In genomic region chr10:99560277-99561126, GRCh38 we compare ENCODE assay signal across 9 cellular contexts. TPM values are rescaled to one million over a fixed set of nuclear protein-coding genes. Genes with fewer than 3 reads are reported as not detected.
DNase-seq lines count a peak whose midpoint lies in the region; ATAC-seq and TF ChIP-seq lines count a peak whose summit lies in the region.
"Had no signal": no experiment of that assay in that cellular context is flagged by ENCODE, and none has a peak within 500 bp of the region (broad histone marks: within the 10 kb centered on the region; RNA-seq: fewer than 3 reads in every experiment).

No MANE protein-coding gene starts in this region.

- ATAC-seq in GM19452 (IDR thresholded peaks at IDR 0.05; ENCODE audit: unreplicated experiment) (no peak), GM19035 (IDR thresholded peaks at IDR 0.05; ENCODE audit: unreplicated experiment) (no peak)

- no peak overlapping the region for H3K27ac Mint-ChIP-seq in CD4-positive, alpha-beta memory T cell

- TF ChIP-seq CTCF in OCI-LY7 (conservative IDR thresholded peaks at IDR 0.05; ENCODE audit: low read length) (peak; percentile 96), right atrium auricular region (IDR thresholded peaks at IDR 0.05) (peak; percentile 45 to 77)

- no peak overlapping the region for H3K4me3 ChIP-seq in CD4-positive, alpha-beta memory T cell (ENCODE audit: low read length in 2 of 2)
- H3K4me3 ChIP-seq in OCI-LY7 (ENCODE audit: low read depth, low read length, poor library complexity, severe bottlenecking) (no peak overlapping the region), right atrium auricular region (no peak overlapping the region)

- no TSS peak for BruUV-seq in OCI-LY7 (replicated peaks; lab: Mats Ljungman, UMichigan)

- CTCF ChIA-PET in CD4-positive, alpha-beta memory T cell (lab: Charles Lee; ENCODE audit: partially characterized antibody): interaction anchor here (0.9 to 2.9 kb wide), 8 partner anchors 13 to 151 kb away, joined by 3 to 18 read pairs (median 4); no protein-coding TSS in a partner anchor
- CTCF ChIA-PET in OCI-LY7 (lab: Charles Lee; ENCODE audit: unreplicated experiment): interaction anchor here (1.4 kb wide), 1 partner anchor 52 kb away, joined by 5 read pairs; no protein-coding TSS in a partner anchor

- no peaks in the 10 kb centered on the region for H3K79me2 ChIP-seq in OCI-LY7 (ENCODE audit: insufficient read depth, low read depth, low read length)

- intact Hi-C loops in CD4-positive, alpha-beta memory T cell (cut with micrococcal nuclease): loop anchor here (1.0 kb wide), 1 partner anchor 52 kb away; no protein-coding TSS in a partner anchor
- intact Hi-C loops in OCI-LY7 (cut with micrococcal nuclease; ENCODE audit: unreplicated experiment): loop anchor here (1.0 to 5.0 kb wide), 3 partner anchors 52 to 152 kb away; no protein-coding TSS in a partner anchor

- no peaks in the 10 kb centered on the region for H3K36me3 ChIP-seq in CD4-positive, alpha-beta memory T cell (ENCODE audit: insufficient read depth, low read length)
- no peaks in the 10 kb centered on the region for H3K36me3 ChIP-seq in OCI-LY7 (ENCODE audit: insufficient read depth, low read length)
- H3K36me3 ChIP-seq in right atrium auricular region: no peaks in the 10 kb centered on the region

- no peak overlapping the region for H3K27ac ChIP-seq in CD4-positive, alpha-beta memory T cell (ENCODE audit: low read depth, low read length)
- H3K27ac ChIP-seq in OCI-LY7 (ENCODE audit: low read depth, low read length, poor library complexity, severe bottlenecking): no peak overlapping the region
- no peak overlapping the region for H3K27ac ChIP-seq in right atrium auricular region

- POLR2A ChIA-PET in CD4-positive, alpha-beta memory T cell (lab: Charles Lee; ENCODE audit: partially characterized antibody): interaction anchor here (0.7 kb wide), 1 partner anchor 1238 kb away, joined by 4 read pairs; no protein-coding TSS in a partner anchor
- POLR2A ChIA-PET in OCI-LY7 (lab: Charles Lee): interaction anchor here (0.9 kb wide), 2 partner anchors 17 to 50 kb away, joined by 3 to 4 read pairs; no protein-coding TSS in a partner anchor

- H3K4me1 Mint-ChIP-seq in CD4-positive, alpha-beta memory T cell: peaks cover 6 to 11% (median 9%) of the 10 kb centered on the region in 4 donors

- no peaks in the 10 kb centered on the region for H3K9me2 ChIP-seq in OCI-LY7 (ENCODE audit: insufficient read depth, low read length)

- H3K27me3 Mint-ChIP-seq in CD4-positive, alpha-beta memory T cell: peaks cover 11 to 12% of the 10 kb centered on the region in 2 donors

- H3K27me3 ChIP-seq in CD4-positive, alpha-beta memory T cell (ENCODE audit: insufficient read depth, low read length): no peaks in the 10 kb centered on the region
- no peaks in the 10 kb centered on the region for H3K27me3 ChIP-seq in right atrium auricular region

- H3K9me3 Mint-ChIP-seq in CD4-positive, alpha-beta memory T cell: no peaks in the 10 kb centered on the region

- no peak overlapping the region for H3K4me2 ChIP-seq in OCI-LY7 (ENCODE audit: low read length)

- no peaks in the 10 kb centered on the region for H3K9me3 ChIP-seq in CD4-positive, alpha-beta memory T cell (ENCODE audit: control insufficient read depth in 1 of 2, low read length in 2 of 2)
- H3K9me3 ChIP-seq in OCI-LY7 (ENCODE audit: low read length): no peaks in the 10 kb centered on the region
- no peaks in the 10 kb centered on the region for H3K9me3 ChIP-seq in right atrium auricular region

- peak in 4 of 5 donors; percentile 14 to 32 (median 32) for DNase-seq in CD4-positive, alpha-beta memory T cell
- DNase-seq in H4 (ENCODE audit: low spot score) (peak; percentile 34), OCI-LY7 (ENCODE audit: low spot score) (peak; percentile 58), right atrium auricular region (ENCODE audit: low spot score) (peak; percentile 59)
- peak; percentile 69 for DNase-seq in activated effector memory CD4-positive, alpha-beta T cell treated with anti-CD3 and anti-CD28 coated beads, Interleukin-2, amount 50 U/mL, for 16 hours
- DNase-seq in stimulated activated CD4-positive, alpha-beta T cell treated with anti-CD3 and anti-CD28 coated beads, Interleukin-1b, Interleukin-23, amount 100 ng/mL, for 48 hours: peak; percentile 13

- no peak overlapping the region for H3K4me3 Mint-ChIP-seq in CD4-positive, alpha-beta memory T cell

- H4K20me1 ChIP-seq in OCI-LY7 (ENCODE audit: insufficient read depth, low read length): no peaks in the 10 kb centered on the region

- no peak overlapping the region for H2AFZ ChIP-seq in OCI-LY7 (ENCODE audit: low read length)

- no peaks in the 10 kb centered on the region for H3K36me3 Mint-ChIP-seq in CD4-positive, alpha-beta memory T cell

- H3K4me1 ChIP-seq in CD4-positive, alpha-beta memory T cell (ENCODE audit: insufficient read depth, low read length): peaks cover 9% of the 10 kb centered on the region
- H3K4me1 ChIP-seq in OCI-LY7 (ENCODE audit: insufficient read depth, low read length, poor library complexity, severe bottlenecking) (peaks cover 21% of the 10 kb centered on the region), right atrium auricular region (no peaks in the 10 kb centered on the region)

RNA-seq across cellular contexts. Expression of gene NKX2-3, which starts 27.8 kb away (rescaled TPM):
- not detected for total RNA-seq in CD4-positive, alpha-beta memory T cell
- under 1 TPM in 1 of 2 donors, not detected in 1; 0.09 TPM for polyA plus RNA-seq in CD4-positive, alpha-beta memory T cell
- not detected in 2 replicates for total RNA-seq in H4 (2014; rRNA removed; shearing (Covaris generic))
- total RNA-seq in OCI-LY7 (2014; rRNA removed; shearing (Covaris generic)): not detected in 2 replicates
- not detected in 2 replicates for total RNA-seq in OCI-LY7 (2022)
- total RNA-seq in right atrium auricular region: not detected
- total RNA-seq: T-helper 1 cell treated with Interleukin-12 subunit alpha and Interleukin-12 subunit beta and Interleukin-4 antibody, amounts not matched to agents 30 ng/mL and 1 ng/mL, for 36 hours had no signal

RNA-seq across cellular contexts. Expression of gene SLC25A28, which starts 59.7 kb away (rescaled TPM):
- 10 to 100 TPM; 85.7 to 91.9 TPM for total RNA-seq in CD4-positive, alpha-beta memory T cell
- 10 to 100 TPM; 19.4 to 34.2 TPM for polyA plus RNA-seq in CD4-positive, alpha-beta memory T cell
- total RNA-seq in H4 (2014; rRNA removed; shearing (Covaris generic)): 7.1 and 19.8 TPM in 2 replicates
- 31.6 and 35.6 TPM in 2 replicates for total RNA-seq in OCI-LY7 (2014; rRNA removed; shearing (Covaris generic))
- total RNA-seq in OCI-LY7 (2022) (36.3 and 38.3 TPM in 2 replicates), right atrium auricular region (10 to 100 TPM; 15.5 to 17.5 TPM)

Comparison
In these comparisons a context has a peak if more than half of its experiments do, and no peak if none do; other contexts are left out.
1. DNase-seq: peak in every context shown above with its lines; median percentile 69 in activated effector memory CD4-positive, alpha-beta T cell treated with anti-CD3 and anti-CD28 coated beads, Interleukin-2, amount 50 U/mL, for 16 hours; 59 in right atrium auricular region; 58 in OCI-LY7; 34 in H4; 32 in CD4-positive, alpha-beta memory T cell; 13 in stimulated activated CD4-positive, alpha-beta T cell treated with anti-CD3 and anti-CD28 coated beads, Interleukin-1b, Interleukin-23, amount 100 ng/mL, for 48 hours.